9 cellular contexts compared by ENCODE assay signal in genomic region chr1:47192458-47193384, GRCh38. TPM values are rescaled to one million over a fixed set of nuclear protein-coding genes. Genes with fewer than 3 reads are reported as not detected.
DNase-seq lines count a peak whose midpoint lies in the region; ATAC-seq and TF ChIP-seq lines count a peak whose summit lies in the region.
"Had no signal": no experiment of that assay in that cellular context is flagged by ENCODE, and none has a peak within 500 bp of the region (broad histone marks: within the 10 kb centered on the region; RNA-seq: fewer than 3 reads in every experiment).

No MANE protein-coding gene starts in this region.

- no peak overlapping the region for H3K4me3 Mint-ChIP-seq in T-helper 17 cell

- H3K27ac Mint-ChIP-seq in T-helper 17 cell: no peak overlapping the region

- no peak for TF ChIP-seq POLR2A in NB4 (IDR thresholded peaks at IDR 0.05; ENCODE audit: extremely low read depth, insufficient read length)

- H3K36me3 ChIP-seq in right atrium auricular region: no peaks in the 10 kb centered on the region

- no peak overlapping the region for H3K27ac ChIP-seq in right atrium auricular region
- H3K27ac ChIP-seq: SK-N-MC had no signal

- DNase-seq in COR-L47 (lab: John Stamatoyannopoulos, UW) (peak; percentile 20), NB4 (ENCODE audit: low read depth) (peak; percentile 76), T-helper 17 cell (peak; percentile 37 to 62 (median 43)), amniotic stem cell (lab: John Stamatoyannopoulos, UW) (peak; percentile 7), right atrium auricular region (ENCODE audit: low spot score) (peak; percentile 82), retina (peak; percentile 84)

- TF ChIP-seq CTCF in NB4 (IDR thresholded peaks at IDR 0.05; ENCODE audit: low read depth, low read length) (peak; percentile 96), right atrium auricular region (IDR thresholded peaks at IDR 0.05) (peak; percentile 94 to 96)

- peaks cover 27% of the 10 kb centered on the region for H3K27me3 Mint-ChIP-seq in T-helper 17 cell

- H3K4me3 ChIP-seq in NB4 (ENCODE audit: low read depth, low read length) (no peak overlapping the region), right atrium auricular region (no peak overlapping the region)
- H3K4me3 ChIP-seq: SK-N-MC had no signal

- peaks cover 0 to 26% of the 10 kb centered on the region in 2 donors for H3K4me1 ChIP-seq in right atrium auricular region

- H3K27me3 ChIP-seq in right atrium auricular region: no peaks in the 10 kb centered on the region

- peaks cover 7% of the 10 kb centered on the region for H3K4me1 Mint-ChIP-seq in T-helper 17 cell

- ATAC-seq in GM21447 (IDR thresholded peaks at IDR 0.05; ENCODE audit: unreplicated experiment): peak; percentile 66
- peak; percentile 78 for ATAC-seq in T-helper 17 cell
- no peak for ATAC-seq in HG02852 (IDR thresholded peaks at IDR 0.05; ENCODE audit: unreplicated experiment)

- H3K9me3 ChIP-seq in T-helper 17 cell (ENCODE audit: control insufficient read depth, low read length, poor library complexity, severe bottlenecking): no peaks in the 10 kb centered on the region
- H3K9me3 ChIP-seq in right atrium auricular region: no peaks in the 10 kb centered on the region

- H3K36me3 Mint-ChIP-seq in T-helper 17 cell (ENCODE audit: low read depth): peaks cover 3% of the 10 kb centered on the region

RNA-seq across cellular contexts. Expression of gene PDZK1IP1, which starts 2.9 kb away (rescaled TPM):
- total RNA-seq in T-helper 17 cell (10 to 100 TPM in 1 of 2 donors, not detected in 1; 30.6 TPM), right atrium auricular region (10 to 100 TPM in 1 of 2 donors, 1 to 10 TPM in 1; 3.1 to 10.6 TPM)

RNA-seq across cellular contexts. Expression of gene TAL1, which starts 39.3 kb away (rescaled TPM):
- total RNA-seq in T-helper 17 cell (10 to 100 TPM in 1 of 2 donors, 1 to 10 TPM in 1; 1.3 to 44.2 TPM), right atrium auricular region (1 to 10 TPM; 3.1 to 4.1 TPM)

RNA-seq across cellular contexts. Expression of gene CYP4A22, which starts 55.5 kb away (rescaled TPM):
- total RNA-seq in T-helper 17 cell (not detected), right atrium auricular region (not detected)

Comparison
In these comparisons a context has a peak if more than half of its experiments do, and no peak if none do; other contexts are left out.
1. DNase-seq: peak in every context shown above with its lines; median percentile 84 in retina; 82 in right atrium auricular region; 76 in NB4; 43 in T-helper 17 cell; 20 in COR-L47; 7 in amniotic stem cell.